ENCODE assay signal across 18 cellular contexts in the genomic region with DNA sequence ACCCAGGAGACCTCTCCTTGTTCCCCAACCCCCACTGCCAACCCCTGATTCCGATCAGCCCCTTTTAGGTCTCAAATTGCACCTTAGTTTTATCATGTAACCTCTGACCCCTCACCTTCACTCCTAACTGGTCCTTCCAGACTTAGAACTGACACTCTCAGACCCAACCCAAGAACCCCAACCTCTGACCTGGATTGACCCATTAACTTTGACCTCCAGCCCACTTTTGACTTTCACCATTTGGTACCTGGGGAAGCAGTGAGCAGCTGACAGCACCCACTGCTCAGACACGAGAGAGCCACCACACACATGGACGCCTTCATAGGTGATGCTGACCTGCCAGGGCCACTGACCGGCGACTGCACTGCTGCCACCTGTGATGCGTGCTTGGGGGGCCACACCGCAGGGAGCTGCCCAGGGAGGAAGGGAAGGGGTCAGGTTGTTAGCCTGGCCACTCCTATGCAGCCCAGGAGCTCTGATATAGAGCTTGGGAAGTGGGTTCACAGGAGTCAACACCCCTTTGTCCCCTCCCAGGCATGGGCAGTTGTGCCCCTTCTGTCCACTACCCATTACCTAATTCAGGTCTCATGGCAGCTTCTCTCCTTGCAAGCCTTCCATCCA. TPM values are rescaled to one million over a fixed set of nuclear protein-coding genes. Genes with fewer than 3 reads are reported as not detected.
DNase-seq lines count a peak whose midpoint lies in the region; ATAC-seq, FAIRE-seq and TF ChIP-seq lines count a peak whose summit lies in the region.
"Had no signal": no experiment of that assay in that cellular context is flagged by ENCODE, and none has a peak within 500 bp of the region (broad histone marks: within the 10 kb centered on the region; RNA-seq: fewer than 3 reads in every experiment).

No MANE protein-coding gene starts in this region.

- no peaks in the 10 kb centered on the region for H3K4me1 Mint-ChIP-seq in CD4-positive, alpha-beta T cell (ENCODE audit: low read depth)
- peaks cover under 1% of the 10 kb centered on the region for H3K4me1 Mint-ChIP-seq in activated T-helper 17 cell treated with anti-CD3 and anti-CD28 coated beads, Interleukin-2, amount 50 U/mL, for 72 hours
- peaks cover 5% of the 10 kb centered on the region for H3K4me1 Mint-ChIP-seq in chondrocyte (ENCODE audit: low read depth)
- H3K4me1 Mint-ChIP-seq: central memory CD8-positive, alpha-beta T cell had no signal

- POLR2A ChIA-PET in CD4-positive, alpha-beta T cell (lab: Charles Lee): interaction anchor here (0.8 kb wide), 1 partner anchor 9 kb away, joined by 5 read pairs; no protein-coding TSS in a partner anchor

- H3K4me1 ChIP-seq in pancreas (peaks cover 42 to 59% (median 58%) of the 10 kb centered on the region in 3 donors), HAP-1 (peaks cover 20% of the 10 kb centered on the region)

- no peaks in the 10 kb centered on the region for H3K9me3 ChIP-seq in CD4-positive, alpha-beta T cell (ENCODE audit: control insufficient read depth, low read length)
- H3K9me3 ChIP-seq in iPS-18c (ENCODE audit: control insufficient read depth, insufficient read depth, low read length) (peaks cover 2% of the 10 kb centered on the region), pancreas (no peaks in the 10 kb centered on the region), HAP-1 (no peaks in the 10 kb centered on the region)

- no peak overlapping the region for H3K27ac ChIP-seq in CD4-positive, alpha-beta T cell (ENCODE audit: low read depth, low read length)
- H3K27ac ChIP-seq in pancreas: peak overlapping the region in 2 of 4 donors; percentile 93 to 94

- no peak for TF ChIP-seq CTCF in CD4-positive, alpha-beta T cell (IDR thresholded peaks at IDR 0.05)
- TF ChIP-seq CTCF in pancreas (IDR thresholded peaks at IDR 0.05) (no peak), chondrocyte (IDR thresholded peaks at IDR 0.05) (no peak)

- H3K27me3 Mint-ChIP-seq in CD4-positive, alpha-beta T cell: no peaks in the 10 kb centered on the region
- H3K27me3 Mint-ChIP-seq in activated T-helper 17 cell treated with anti-CD3 and anti-CD28 coated beads, Interleukin-2, amount 50 U/mL, for 72 hours: no peaks in the 10 kb centered on the region
- H3K27me3 Mint-ChIP-seq in chondrocyte (ENCODE audit: low read depth): no peaks in the 10 kb centered on the region
- H3K27me3 Mint-ChIP-seq: central memory CD8-positive, alpha-beta T cell had no signal

- in situ Hi-C loops in HAP-1 (cut with MboI; ENCODE audit: low sequenced_read_pairs): no loop called here

- intact Hi-C loops in CD4-positive, alpha-beta T cell (cut with DNase I, micrococcal nuclease): no loop called here
- intact Hi-C loops in pancreas (cut with DNase I): no loop called here

- FAIRE-seq in pancreas (lab: Jason Lieb, UNC): no peak
- FAIRE-seq: endometrium, frontal cortex had no signal

- peak overlapping the region; percentile 28; the same call in 1 of the 2 replicates for H3K4me3 ChIP-seq in iPS-18c (ENCODE audit: insufficient read depth, low read depth, low read length)
- peak overlapping the region in 2 of 4 donors; percentile 67 to 87 for H3K4me3 ChIP-seq in pancreas
- H3K4me3 ChIP-seq in HAP-1: no peak overlapping the region

- no peaks in the 10 kb centered on the region for H3K9me3 Mint-ChIP-seq in CD4-positive, alpha-beta T cell
- H3K9me3 Mint-ChIP-seq in activated T-helper 17 cell treated with anti-CD3 and anti-CD28 coated beads, Interleukin-2, amount 50 U/mL, for 72 hours: no peaks in the 10 kb centered on the region
- no peaks in the 10 kb centered on the region for H3K9me3 Mint-ChIP-seq in chondrocyte (ENCODE audit: low read depth)
- H3K9me3 Mint-ChIP-seq: CD8-positive, alpha-beta memory T cell; central memory CD8-positive, alpha-beta T cell; nephron progenitor cell had no signal

- CTCF ChIA-PET in CD4-positive, alpha-beta T cell (lab: Charles Lee): no interaction called here

- H3K27ac Mint-ChIP-seq in CD4-positive, alpha-beta T cell: peak overlapping the region; percentile 44
- peak overlapping the region; percentile 18 for H3K27ac Mint-ChIP-seq in activated T-helper 17 cell treated with anti-CD3 and anti-CD28 coated beads, Interleukin-2, amount 50 U/mL, for 72 hours
- no peak overlapping the region for H3K27ac Mint-ChIP-seq in chondrocyte (ENCODE audit: unreplicated experiment)
- H3K27ac Mint-ChIP-seq: nephron progenitor cell had no signal

- no peak for ATAC-seq in CD4-positive, alpha-beta T cell (ENCODE audit: poor library complexity)
- no peak for ATAC-seq in activated T-helper 17 cell treated with anti-CD3 and anti-CD28 coated beads, Interleukin-2, amount 50 U/mL, for 72 hours (replicated peaks)
- ATAC-seq in pancreas: no peak
- no peak for ATAC-seq in HG02981 (IDR thresholded peaks at IDR 0.05; ENCODE audit: unreplicated experiment)

- H3K4me3 Mint-ChIP-seq in CD4-positive, alpha-beta T cell: no peak overlapping the region
- H3K4me3 Mint-ChIP-seq in activated T-helper 17 cell treated with anti-CD3 and anti-CD28 coated beads, Interleukin-2, amount 50 U/mL, for 72 hours: no peak overlapping the region
- H3K4me3 Mint-ChIP-seq in chondrocyte (ENCODE audit: unreplicated experiment): no peak overlapping the region
- H3K4me3 Mint-ChIP-seq: CD8-positive, alpha-beta memory T cell; central memory CD8-positive, alpha-beta T cell had no signal

- H3K27me3 ChIP-seq in CD4-positive, alpha-beta T cell (ENCODE audit: control insufficient read depth, insufficient read depth, low read length): no peaks in the 10 kb centered on the region
- no peaks in the 10 kb centered on the region for H3K27me3 ChIP-seq in pancreas
- no peaks in the 10 kb centered on the region for H3K27me3 ChIP-seq in HAP-1 (ENCODE audit: low read depth)

- peaks cover 45% of the 10 kb centered on the region for H3K36me3 Mint-ChIP-seq in CD4-positive, alpha-beta T cell (ENCODE audit: low read depth)
- H3K36me3 Mint-ChIP-seq in activated T-helper 17 cell treated with anti-CD3 and anti-CD28 coated beads, Interleukin-2, amount 50 U/mL, for 72 hours (ENCODE audit: low read depth): peaks cover 13% of the 10 kb centered on the region
- peaks cover 2% of the 10 kb centered on the region for H3K36me3 Mint-ChIP-seq in chondrocyte (ENCODE audit: low read depth)

- H3K36me3 ChIP-seq in pancreas: peaks cover 0 to 11% (median 6%) of the 10 kb centered on the region in 3 donors
- H3K36me3 ChIP-seq in HAP-1 (replicated peaks): peaks cover 21% of the 10 kb centered on the region

- 78 to 81% methylated on average over 7 of the region's 7 CpGs for WGBS in pancreas, 2 donors

- DNase-seq in CD4-positive, alpha-beta T cell: no peak
- DNase-seq in pancreas: peak in 4 of 6 donors; percentile 9 to 59 (median 42)
- DNase-seq in HAP-1 (ENCODE audit: low spot score in 2 of 2): no peak
- DNase-seq in chondrocyte (ENCODE audit: low spot score): no peak
- no peak for DNase-seq in NCI-H128 (lab: John Stamatoyannopoulos, UW; ENCODE audit: unreplicated experiment)
- DNase-seq: activated CD4-positive, CD25-positive, alpha-beta regulatory T cell; CD8-positive, alpha-beta memory T cell; NCI-H226; nephron progenitor cell; NK-92 treated with Interleukin-12 subunit alpha and Interleukin-12 subunit beta, amount 100 ng/mL, for 24 hours; stimulated activated naive CD4-positive, alpha-beta T cell treated with Interleukin-2 at 50 U/mL for 16 hours; T-helper 2 cell had no signal

RNA-seq across cellular contexts. Expression of a gene that starts 2.4 kb away (rescaled TPM):
- not detected for total RNA-seq in CD4-positive, alpha-beta T cell
- total RNA-seq in activated T-helper 17 cell treated with anti-CD3 and anti-CD28 coated beads, Interleukin-2, amount 50 U/mL, for 72 hours: not detected
- total RNA-seq in pancreas (10 to 100 TPM; 32.5 to 89.3 (median 53.8) TPM), chondrocyte (not detected in 3 replicates)
- 10 to 100 TPM; 69.8 to 70.6 TPM for polyA plus RNA-seq in pancreas
- total RNA-seq: CD8-positive, alpha-beta memory T cell; frontal cortex had no signal
- polyA plus RNA-seq: CD8-positive, alpha-beta memory T cell had no signal

RNA-seq across cellular contexts. Expression of a gene that starts 15.6 kb away (rescaled TPM):
- total RNA-seq in CD4-positive, alpha-beta T cell: 100 to 1,000 TPM; 114 to 124 TPM
- total RNA-seq in activated T-helper 17 cell treated with anti-CD3 and anti-CD28 coated beads, Interleukin-2, amount 50 U/mL, for 72 hours: 10 to 100 TPM; 49.7 to 50.2 TPM
- 10 to 100 TPM; 31.5 to 40.7 (median 37.6) TPM for total RNA-seq in pancreas
- 10 to 100 TPM; 56.0 to 71.7 TPM for polyA plus RNA-seq in pancreas
- total RNA-seq in chondrocyte: 28.3 to 43.2 TPM (median 34.7 TPM) in 3 replicates

RNA-seq across cellular contexts. Expression of a gene that starts 16.8 kb away (rescaled TPM):
- total RNA-seq in CD4-positive, alpha-beta T cell: under 1 TPM; 0.33 to 0.56 TPM
- total RNA-seq in activated T-helper 17 cell treated with anti-CD3 and anti-CD28 coated beads, Interleukin-2, amount 50 U/mL, for 72 hours: 1 to 10 TPM; 1.1 TPM
- total RNA-seq in pancreas: 1 to 10 TPM in 2 of 6 donors, under 1 TPM in 4; 0.14 to 3.1 (median 0.79) TPM
- polyA plus RNA-seq in pancreas: 1 to 10 TPM; 1.9 to 2.7 TPM
- total RNA-seq in chondrocyte: 0.35 to 0.39 TPM in 2 of 3 replicates, not detected in the other

RNA-seq across cellular contexts. Expression of a gene that starts 24.9 kb away (rescaled TPM):
- total RNA-seq in CD4-positive, alpha-beta T cell: 1 to 10 TPM; 4.3 to 5.8 TPM
- 10 to 100 TPM; 48.6 to 98.3 TPM for total RNA-seq in activated T-helper 17 cell treated with anti-CD3 and anti-CD28 coated beads, Interleukin-2, amount 50 U/mL, for 72 hours
- total RNA-seq in pancreas (10 to 100 TPM; 25.7 to 64.2 (median 37.0) TPM), chondrocyte (36.3 to 44.5 TPM (median 41.9 TPM) in 3 replicates)
- polyA plus RNA-seq in pancreas: 10 to 100 TPM; 27.4 to 30.7 TPM

RNA-seq across cellular contexts. Expression of a gene that starts 38.5 kb away (rescaled TPM):
- 10 to 100 TPM; 19.0 to 19.2 TPM for total RNA-seq in CD4-positive, alpha-beta T cell
- 100 to 1,000 TPM in 1 of 2 donors, 10 to 100 TPM in 1; 75.3 to 107 TPM for total RNA-seq in activated T-helper 17 cell treated with anti-CD3 and anti-CD28 coated beads, Interleukin-2, amount 50 U/mL, for 72 hours
- total RNA-seq in pancreas: 10 to 100 TPM; 37.7 to 54.3 (median 49.7) TPM
- polyA plus RNA-seq in pancreas: 10 to 100 TPM; 50.2 to 90.9 TPM
- 167 to 199 TPM (median 193 TPM) in 3 replicates for total RNA-seq in chondrocyte

Comparison
In these comparisons a context has a peak if more than half of its experiments do, and no peak if none do; other contexts are left out.
1. DNase-seq: peak in pancreas (4 of 6); none in CD4-positive, alpha-beta T cell (0 of 10), HAP-1 (0 of 2), chondrocyte (single experiment) and NCI-H128 (single experiment).
2. RNA of a gene that starts 2.4 kb away (total RNA-seq): 32.5 to 89.3 TPM in pancreas; not detected in activated T-helper 17 cell treated with anti-CD3 and anti-CD28 coated beads, Interleukin-2, amount 50 U/mL, for 72 hours, not detected in chondrocyte and not detected in CD4-positive, alpha-beta T cell; every median in the first group is over 10 times any median in the second.